11 cellular contexts compared by ENCODE assay signal in the genomic region with DNA sequence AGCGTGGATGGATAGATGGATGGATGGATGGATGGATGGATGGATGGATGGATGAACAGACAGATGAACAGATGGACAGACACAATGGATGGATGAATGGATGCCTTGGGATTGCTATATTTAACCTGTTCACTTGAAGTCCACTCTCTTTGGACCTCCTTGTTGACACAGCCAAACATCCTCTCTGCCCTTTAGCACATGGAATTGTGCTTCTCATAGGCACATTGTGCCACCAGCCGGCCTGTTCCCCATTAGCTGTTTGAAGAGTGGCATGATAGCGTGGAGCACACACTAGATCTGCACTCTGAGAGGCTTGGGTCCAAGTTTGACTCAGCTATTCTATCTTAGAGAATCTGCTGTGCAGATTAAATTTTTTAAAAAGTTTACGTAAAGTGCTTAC. TPM values are rescaled to one million over a fixed set of nuclear protein-coding genes. Genes with fewer than 3 reads are reported as not detected.
"Had no signal": no experiment of that assay in that cellular context is flagged by ENCODE, and none has a peak within 500 bp of the region (broad histone marks: within the 10 kb centered on the region; RNA-seq: fewer than 3 reads in every experiment).

No MANE protein-coding gene starts in this region.

- H3K4me3 Mint-ChIP-seq: GM23338, H9, HFFc6 had no signal

- H3K4me3 ChIP-seq: GM23248, GM23338, HAP-1 had no signal

- H3K9ac ChIP-seq: GM23248 had no signal

- ATAC-seq: GM23338, HCT116 had no signal

- H3K27ac ChIP-seq: GM23248 had no signal

- H2AFZ ChIP-seq: GM23248, GM23338 had no signal

- H3K27ac Mint-ChIP-seq: GM23338, H9, HFFc6 had no signal

- H3K36me3 ChIP-seq: HAP-1 had no signal

- DNase-seq: GM23248, GOT3, H7, H9, HCEC 1CT, HFFc6 had no signal

- H3K4me1 ChIP-seq: HAP-1 had no signal

- H3K4me2 ChIP-seq: GM23338 had no signal

- FAIRE-seq: H1, H54 had no signal

- H3K4me1 Mint-ChIP-seq: GM23338 had no signal

RNA-seq across cellular contexts. Expression of a gene that starts 56.9 kb away (rescaled TPM):
- total RNA-seq: H9, HFFc6 had no signal
